ENCODE assay signal across 17 cellular contexts in genomic region chr19:16252459-16253205, GRCh38. TPM values are rescaled to one million over a fixed set of nuclear protein-coding genes. Genes with fewer than 3 reads are reported as not detected.
DNase-seq lines count a peak whose midpoint lies in the region; ATAC-seq and TF ChIP-seq lines count a peak whose summit lies in the region.
"Had no signal": no experiment of that assay in that cellular context is flagged by ENCODE, and none has a peak within 500 bp of the region (broad histone marks: within the 10 kb centered on the region; RNA-seq: fewer than 3 reads in every experiment).

No MANE protein-coding gene starts in this region.

- no peak overlapping the region for H3T11ph ChIP-seq in H9 (ENCODE audit: low read length)

- H4K8ac ChIP-seq in H9 (replicated peaks; ENCODE audit: insufficient read length, low read depth, low read length): peak overlapping the region; percentile 6

- no peak overlapping the region for H2BK20ac ChIP-seq in H9 (ENCODE audit: low read depth, low read length, poor library complexity, severe bottlenecking)

- TF ChIP-seq CTCF in H9 (conservative IDR thresholded peaks at IDR 0.05) (no peak), OCI-LY3 (IDR thresholded peaks at IDR 0.05; ENCODE audit: low read depth, low read length) (no peak), left lung (IDR thresholded peaks at IDR 0.05) (no peak), testis (IDR thresholded peaks at IDR 0.05) (no peak)

- H4K5ac ChIP-seq in H9 (ENCODE audit: insufficient read length, low read depth, low read length): no peak overlapping the region

- no peak overlapping the region for H4K91ac ChIP-seq in H9 (ENCODE audit: insufficient read length, low read depth, low read length)

- H3K23me2 ChIP-seq in H9 (ENCODE audit: insufficient read length, low read depth, low read length, poor library complexity, severe bottlenecking): no peaks in the 10 kb centered on the region

- no peak overlapping the region for H3K4me2 ChIP-seq in H9 (ENCODE audit: insufficient read depth, insufficient read length, low read length)
- peak overlapping the region; percentile 16; the same call in 1 of the 2 replicates for H3K4me2 ChIP-seq in OCI-LY3 (ENCODE audit: low read length)

- no peak overlapping the region for H3K4ac ChIP-seq in H9 (ENCODE audit: low read depth, low read length)

- no peak overlapping the region for H3K27ac Mint-ChIP-seq in H9
- H3K27ac Mint-ChIP-seq in activated CD4-positive, alpha-beta memory T cell treated with anti-CD3 and anti-CD28 coated beads, Interleukin-2, amount 10 ng/mL, durations not matched to agents 7 days and 5 days: no peak overlapping the region
- H3K27ac Mint-ChIP-seq: activated CD4-positive, alpha-beta memory T cell treated with anti-CD3 and anti-CD28 coated beads for 36 hours had no signal

- no peaks in the 10 kb centered on the region for H3K36me3 ChIP-seq in OCI-LY3 (replicated peaks; ENCODE audit: low read depth, low read length)
- H3K36me3 ChIP-seq in left lung: no peaks in the 10 kb centered on the region
- H3K36me3 ChIP-seq in testis (ENCODE audit: low read depth, missing control alignments): no peaks in the 10 kb centered on the region
- H3K36me3 ChIP-seq: MG63 had no signal

- H3K27me3 Mint-ChIP-seq in H9 (ENCODE audit: low read depth): peaks cover 2% of the 10 kb centered on the region
- H3K27me3 Mint-ChIP-seq in activated CD4-positive, alpha-beta memory T cell treated with anti-CD3 and anti-CD28 coated beads, Interleukin-2, amount 10 ng/mL, durations not matched to agents 7 days and 5 days: peaks cover 3% of the 10 kb centered on the region
- H3K27me3 Mint-ChIP-seq: activated CD4-positive, alpha-beta memory T cell treated with anti-CD3 and anti-CD28 coated beads for 36 hours had no signal

- TF ChIP-seq POLR2A in testis (IDR thresholded peaks at IDR 0.05): no peak

- H3K23ac ChIP-seq in H9 (ENCODE audit: insufficient read length, low read depth, low read length): no peak overlapping the region

- intact Hi-C loops in left lung (cut with DNase I) (loop anchor here in 1 of 2 donors (10.0 kb wide), 1 partner anchor 72 kb away; the partner anchor contains the start of gene KLF2), testis (cut with DNase I; ENCODE audit: low total_unique reads) (loop anchor here (10.0 kb wide), 1 partner anchor 72 kb away; the partner anchor contains the start of gene KLF2)

- no peaks in the 10 kb centered on the region for H3K9me3 ChIP-seq in H9 (ENCODE audit: control insufficient read depth, low read depth, low read length)
- peaks cover 9% of the 10 kb centered on the region; the same call in 1 of the 2 replicates for H3K9me3 ChIP-seq in OCI-LY3 (ENCODE audit: insufficient read depth, low read length)
- no peaks in the 10 kb centered on the region for H3K9me3 ChIP-seq in left lung
- H3K9me3 ChIP-seq in testis: no peaks in the 10 kb centered on the region
- H3K9me3 ChIP-seq: MG63 had no signal

- no peak for DNase-seq in H9
- peak; percentile 65 to 76 for DNase-seq in left lung
- DNase-seq in testis: peak; percentile 35
- no peak for DNase-seq in NCI-H2029 treated with DMSO at 0.1 percent for 48 hours (lab: John Stamatoyannopoulos, UW)
- no peak for DNase-seq in activated CD4-positive, alpha-beta memory T cell treated with anti-CD3 and anti-CD28 coated beads, Interleukin-2, amount 10 ng/mL, durations not matched to agents 7 days and 5 days
- DNase-seq in HPDE6-E6E7 (ENCODE audit: extremely low spot score): no peak
- DNase-seq: activated CD4-positive, alpha-beta memory T cell treated with anti-CD3 and anti-CD28 coated beads for 36 hours; activated naive CD4-positive, alpha-beta T cell; COR-L47; effector CD8-positive, alpha-beta T cell; MG63; NCI-H446; PC-9; stimulated activated CD4-positive, alpha-beta T cell treated with anti-CD3 and anti-CD28 coated beads, Interleukin-4, amount 100 ng/mL, for 24 hours; stimulated activated naive CD4-positive, alpha-beta T cell treated with Interleukin-2 at 50 U/mL for 16 hours had no signal

- no CpG with 5 or more reads among the region's 23 CpGs for WGBS in H9 (ENCODE audit: extremely low coverage, insufficient read length, low lambda C conversion rate)
- 72 to 84% methylated on average over 22 to 23 of the region's 23 CpGs for WGBS in testis, 2 donors

- no peak overlapping the region for H2BK15ac ChIP-seq in H9 (ENCODE audit: low read depth, low read length)

- no peaks in the 10 kb centered on the region for H3K36me3 Mint-ChIP-seq in H9 (ENCODE audit: insufficient read depth in 1 of 3, low read depth in 3 of 3)
- H3K36me3 Mint-ChIP-seq in activated CD4-positive, alpha-beta memory T cell treated with anti-CD3 and anti-CD28 coated beads, Interleukin-2, amount 10 ng/mL, durations not matched to agents 7 days and 5 days (ENCODE audit: low read depth): peaks cover 4% of the 10 kb centered on the region
- H3K36me3 Mint-ChIP-seq: activated CD4-positive, alpha-beta memory T cell treated with anti-CD3 and anti-CD28 coated beads for 36 hours had no signal

- H3K79me2 ChIP-seq in H9 (ENCODE audit: insufficient read depth, low read length): no peaks in the 10 kb centered on the region
- no peaks in the 10 kb centered on the region for H3K79me2 ChIP-seq in OCI-LY3 (ENCODE audit: low read length)

- no peaks in the 10 kb centered on the region for H3K79me1 ChIP-seq in H9 (ENCODE audit: insufficient read depth, low read depth, low read length, poor library complexity, severe bottlenecking)

- H2BK12ac ChIP-seq in H9 (ENCODE audit: insufficient read length, low read depth, low read length): no peak overlapping the region

- H4K20me1 ChIP-seq in H9 (ENCODE audit: control insufficient read depth, insufficient read depth, insufficient read length) (no peaks in the 10 kb centered on the region), OCI-LY3 (ENCODE audit: insufficient read depth, low read length) (peaks cover 18% of the 10 kb centered on the region)

- peak overlapping the region; percentile 23 for H3K56ac ChIP-seq in H9 (ENCODE audit: insufficient read length, low read depth, low read length)

- CTCF ChIA-PET in activated CD4-positive, alpha-beta memory T cell treated with anti-CD3 and anti-CD28 coated beads, Interleukin-2, amount 10 ng/mL, durations not matched to agents 7 days and 5 days (lab: Charles Lee): interaction anchor here (7.7 kb wide), 1 partner anchor 130 kb away, joined by 121 read pairs; no protein-coding TSS in a partner anchor

- no peak overlapping the region for H3K18ac ChIP-seq in H9 (ENCODE audit: insufficient read length, low read depth, low read length)

- H3K4me1 ChIP-seq in H9 (ENCODE audit: insufficient read depth, low read length): no peaks in the 10 kb centered on the region
- H3K4me1 ChIP-seq in OCI-LY3 (ENCODE audit: low read length): peaks cover 15% of the 10 kb centered on the region
- peaks cover 0 to 37% of the 10 kb centered on the region in 2 donors for H3K4me1 ChIP-seq in left lung
- no peaks in the 10 kb centered on the region for H3K4me1 ChIP-seq in testis

- no peak overlapping the region; a peak in 1 of 5 replicates for H3K4me3 Mint-ChIP-seq in H9
- H3K4me3 Mint-ChIP-seq in activated CD4-positive, alpha-beta memory T cell treated with anti-CD3 and anti-CD28 coated beads, Interleukin-2, amount 10 ng/mL, durations not matched to agents 7 days and 5 days: no peak overlapping the region
- H3K4me3 Mint-ChIP-seq: activated CD4-positive, alpha-beta memory T cell treated with anti-CD3 and anti-CD28 coated beads for 36 hours had no signal

- no peak overlapping the region for H2BK5ac ChIP-seq in H9 (ENCODE audit: insufficient read length, low read length)

- H3K14ac ChIP-seq in H9 (ENCODE audit: insufficient read depth, low read length): no peak overlapping the region

- no peak overlapping the region for H3K4me3 ChIP-seq in OCI-LY3 (ENCODE audit: low read length)
- no peak overlapping the region for H3K4me3 ChIP-seq in left lung
- H3K4me3 ChIP-seq in testis: no peak overlapping the region
- H3K4me3 ChIP-seq: MG63, PC-9 had no signal

- peaks cover 0 to 2% of the 10 kb centered on the region in 2 experiments; a peak in 1 of 5 replicates for H3K9me3 Mint-ChIP-seq in H9
- H3K9me3 Mint-ChIP-seq in activated CD4-positive, alpha-beta memory T cell treated with anti-CD3 and anti-CD28 coated beads, Interleukin-2, amount 10 ng/mL, durations not matched to agents 7 days and 5 days: peaks cover 4% of the 10 kb centered on the region
- H3K9me3 Mint-ChIP-seq: activated CD4-positive, alpha-beta memory T cell treated with anti-CD3 and anti-CD28 coated beads for 36 hours had no signal

- H3K27me3 ChIP-seq in H9 (ENCODE audit: insufficient read depth, low read length) (no peaks in the 10 kb centered on the region), OCI-LY3 (ENCODE audit: low read depth, low read length) (peaks cover 60% of the 10 kb centered on the region), left lung (no peaks in the 10 kb centered on the region), testis (no peaks in the 10 kb centered on the region)
- H3K27me3 ChIP-seq: MG63 had no signal

- POLR2A ChIA-PET in activated CD4-positive, alpha-beta memory T cell treated with anti-CD3 and anti-CD28 coated beads, Interleukin-2, amount 10 ng/mL, durations not matched to agents 7 days and 5 days (lab: Charles Lee): interaction anchor here (1.1 to 2.4 kb wide), 3 partner anchors 76 to 114 kb away, joined by 3 to 10 read pairs (median 6); no protein-coding TSS in a partner anchor

- H2AFZ ChIP-seq in H9 (ENCODE audit: low read length): no peak overlapping the region
- no peak overlapping the region for H2AFZ ChIP-seq in OCI-LY3 (ENCODE audit: low read depth, low read length)
- H2AFZ ChIP-seq: PC-9 had no signal

- H3K27ac ChIP-seq in H9 (ENCODE audit: insufficient read length, low read depth, low read length) (no peak overlapping the region), OCI-LY3 (ENCODE audit: low read length) (no peak overlapping the region), left lung (no peak overlapping the region), testis (no peak overlapping the region)
- H3K27ac ChIP-seq: PC-9 had no signal

- no peak overlapping the region for H2BK120ac ChIP-seq in H9 (ENCODE audit: low read depth, low read length, poor library complexity, severe bottlenecking)

- ATAC-seq in left lung: peak; percentile 51
- ATAC-seq: HCT116 had no signal

- H3K9ac ChIP-seq in H9 (ENCODE audit: extremely low read depth, insufficient read length, low read length) (no peak overlapping the region), OCI-LY3 (ENCODE audit: low read length) (no peak overlapping the region)

- H2AK5ac ChIP-seq in H9 (ENCODE audit: insufficient read length, low read length): no peak overlapping the region

- H3K4me1 Mint-ChIP-seq in H9: no peaks in the 10 kb centered on the region
- H3K4me1 Mint-ChIP-seq in activated CD4-positive, alpha-beta memory T cell treated with anti-CD3 and anti-CD28 coated beads, Interleukin-2, amount 10 ng/mL, durations not matched to agents 7 days and 5 days: peaks cover 32% of the 10 kb centered on the region

RNA-seq across cellular contexts. Expression of gene AP1M1, which starts 54.9 kb away (rescaled TPM):
- total RNA-seq in H9 (2021) (30.3 and 37.6 TPM in 2 replicates), left lung (10 to 100 TPM; 72.1 to 73.9 TPM), testis (100 to 1,000 TPM; 134 to 145 TPM)
- 172 TPM for polyA plus RNA-seq in testis (ENCODE audit: insufficient read depth, low read depth, low replicate concordance)
- 100 to 1,000 TPM; 131 to 151 TPM for total RNA-seq in activated CD4-positive, alpha-beta memory T cell treated with anti-CD3 and anti-CD28 coated beads, Interleukin-2, amount 10 ng/mL, durations not matched to agents 7 days and 5 days

Comparison
In these comparisons a context has a peak if more than half of its experiments do, and no peak if none do; other contexts are left out.
1. DNase-seq: peak in left lung (2 of 2) and testis (single experiment); none in H9 (single experiment), NCI-H2029 treated with DMSO at 0.1 percent for 48 hours (single experiment), activated CD4-positive, alpha-beta memory T cell treated with anti-CD3 and anti-CD28 coated beads, Interleukin-2, amount 10 ng/mL, durations not matched to agents 7 days and 5 days (single experiment) and HPDE6-E6E7 (single experiment).